8 cellular contexts compared by ENCODE assay signal in the genomic region with DNA sequence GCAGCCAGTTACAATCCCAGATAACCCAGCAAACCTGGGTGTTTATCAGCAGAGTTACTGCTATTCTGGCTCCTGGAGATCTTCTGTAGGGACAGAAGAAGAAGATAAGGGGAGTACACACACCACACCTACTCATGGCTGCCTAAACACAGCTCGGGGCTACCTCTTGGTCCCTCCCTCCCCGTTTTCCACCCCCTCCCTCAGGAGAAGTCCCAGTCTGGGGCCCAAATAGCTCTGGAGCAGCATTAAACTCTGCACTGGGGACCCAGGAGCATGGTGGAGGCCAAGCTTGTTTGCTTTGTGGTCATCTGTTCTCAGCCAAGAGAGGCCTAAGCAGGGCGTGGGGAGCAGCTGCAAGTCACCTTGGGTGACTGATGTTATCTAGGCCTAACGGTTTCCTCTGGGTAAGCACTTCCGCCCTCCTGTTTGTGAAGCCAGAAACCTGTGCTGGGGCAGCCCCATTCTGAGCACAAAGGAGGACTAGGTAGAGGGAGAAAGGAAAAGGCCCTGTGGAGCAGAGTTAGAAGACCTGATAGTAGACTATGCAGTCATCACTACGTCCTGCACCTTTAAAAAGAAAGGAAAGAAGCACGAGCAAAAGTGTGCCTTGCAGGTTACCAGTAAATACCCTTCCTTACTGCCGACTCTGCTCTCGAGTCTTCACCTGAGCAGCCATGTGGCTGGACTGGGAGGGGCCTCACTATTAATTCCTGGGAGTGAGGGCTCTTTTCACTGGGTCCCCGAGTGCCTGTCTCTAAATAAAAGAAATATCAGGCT. TPM values are rescaled to one million over a fixed set of nuclear protein-coding genes. Genes with fewer than 3 reads are reported as not detected.
DNase-seq lines count a peak whose midpoint lies in the region; ATAC-seq and TF ChIP-seq lines count a peak whose summit lies in the region.

No MANE protein-coding gene starts in this region.

- TF ChIP-seq POLR2A in transverse colon (IDR thresholded peaks at IDR 0.05) (peak; percentile 36), vagina (IDR thresholded peaks at IDR 0.05) (no peak)

- peak overlapping the region; percentile 54 to 92 for H3K27ac ChIP-seq in lung (ENCODE audit: low read depth in 1 of 2, low read length in 1 of 2)
- peak overlapping the region; percentile 82 to 92 (median 87) for H3K27ac ChIP-seq in transverse colon
- no peak overlapping the region for H3K27ac ChIP-seq in vagina

- H3K4me3 ChIP-seq in lung: no peak overlapping the region
- no peak overlapping the region for H3K4me3 ChIP-seq in transverse colon
- no peak overlapping the region for H3K4me3 ChIP-seq in vagina

- ATAC-seq in GM18867 (IDR thresholded peaks at IDR 0.05; ENCODE audit: unreplicated experiment) (peak; percentile 64), HG02852 (IDR thresholded peaks at IDR 0.05; ENCODE audit: unreplicated experiment) (peak; percentile 66), lung (ENCODE audit: insufficient read depth, low FRiP score) (no peak)

- H3K4me1 ChIP-seq in lung (ENCODE audit: control insufficient read depth in 2 of 2, insufficient read depth in 2 of 2, low read length in 2 of 2) (peaks cover 8 to 17% of the 10 kb centered on the region in 2 donors), transverse colon (peaks cover 5 to 19% (median 10%) of the 10 kb centered on the region in 4 donors), vagina (no peaks in the 10 kb centered on the region)

- no peak for TF ChIP-seq CTCF in lung (IDR thresholded peaks at IDR 0.05; ENCODE audit: control extremely low read depth, extremely low read depth)
- TF ChIP-seq CTCF in transverse colon (IDR thresholded peaks at IDR 0.05): no peak
- TF ChIP-seq CTCF in vagina (IDR thresholded peaks at IDR 0.05): no peak

- H3K27me3 ChIP-seq in lung (ENCODE audit: control insufficient read depth, insufficient read depth) (no peaks in the 10 kb centered on the region), transverse colon (peaks cover 22% of the 10 kb centered on the region), vagina (no peaks in the 10 kb centered on the region)

- H3K9me3 ChIP-seq in lung (ENCODE audit: control insufficient read depth in 2 of 2, insufficient read depth in 1 of 2, low read length in 1 of 2) (no peaks in the 10 kb centered on the region), transverse colon (no peaks in the 10 kb centered on the region), vagina (no peaks in the 10 kb centered on the region)

- no peak for TF ChIP-seq EP300 in transverse colon (IDR thresholded peaks at IDR 0.05; ENCODE audit: low read depth)

- in situ Hi-C loops in transverse colon (cut with MboI; ENCODE audit: low pct_ligation_motif_present in 1 of 4, low pct_unique_long_range_greater_than_20kb in 1 of 4, low sequenced_read_pairs in 3 of 4): no loop called here

- intact Hi-C loops in transverse colon (cut with DNase I; ENCODE audit: low total_unique reads) (no loop called here), vagina (cut with DNase I) (loop anchor here (5.0 kb wide), 1 partner anchor 1631 kb away; no protein-coding TSS in a partner anchor)

- 27 to 50% methylated on average over 10 of the region's 10 CpGs for WGBS in lung, 2 donors
- WGBS in transverse colon (ENCODE audit: low coverage in 1 of 2), 2 donors: 29 to 37% methylated on average over 2 to 10 of the region's 10 CpGs

- DNase-seq in NOMO-1 treated with dmso at 0.1 percent for 144 hours (lab: John Stamatoyannopoulos, UW; ENCODE audit: unreplicated experiment) (peak; percentile 59), lung (ENCODE audit: low spot score) (no peak), transverse colon (peak; percentile 67), NCI-H2227 (lab: John Stamatoyannopoulos, UW; ENCODE audit: unreplicated experiment) (no peak), vagina (ENCODE audit: extremely low spot score in 2 of 2) (no peak)
- DNase-seq in activated T-cell treated with anti-CD3 and anti-CD28 coated beads, Interleukin-2, amount 50 U/mL, for 1 hour: peak; percentile 70

- H3K36me3 ChIP-seq in lung (ENCODE audit: control insufficient read depth in 2 of 2, insufficient read depth in 2 of 2, low read length in 2 of 2): no peaks in the 10 kb centered on the region
- H3K36me3 ChIP-seq in transverse colon: no peaks in the 10 kb centered on the region
- no peaks in the 10 kb centered on the region for H3K36me3 ChIP-seq in vagina

RNA-seq across cellular contexts. Expression of gene RCSD1, which starts 2.0 kb away (rescaled TPM):
- total RNA-seq in lung (10 to 100 TPM; 22.7 to 29.4 TPM), transverse colon (10 to 100 TPM in 2 of 4 donors, 1 to 10 TPM in 2; 6.0 to 29.2 (median 15.9) TPM), vagina (11.5 TPM)
- polyA plus RNA-seq in lung: 10 to 100 TPM in 1 of 2 donors, 1 to 10 TPM in 1; 7.6 to 25.0 TPM

Comparison
In these comparisons a context has a peak if more than half of its experiments do, and no peak if none do; other contexts are left out.
1. DNase-seq: peak in NOMO-1 treated with dmso at 0.1 percent for 144 hours (single experiment), activated T-cell treated with anti-CD3 and anti-CD28 coated beads, Interleukin-2, amount 50 U/mL, for 1 hour (single experiment) and transverse colon (single experiment); none in lung (single experiment), NCI-H2227 (single experiment) and vagina (0 of 2).